Comparison of ENCODE assay signal across 1 cellular context in genomic region chr6:169725270-169726048, GRCh38.
TF ChIP-seq lines count a peak whose summit lies in the region.

No MANE protein-coding gene starts in this region.

TF ChIP-seq in H1, 55 proteins besides CTCF, POLR2A, EP300 and RAD21:
- TF ChIP-seq POLR2AphosphoS5 (IDR thresholded peaks at IDR 0.05; ENCODE audit: low read depth, low read length): peak; percentile 75
- TF ChIP-seq E2F6 (IDR thresholded peaks at IDR 0.05): peak; percentile 52; the same call in 1 of the 2 replicates
- peak; percentile 49; the same call in 1 of the 2 replicates for TF ChIP-seq TBP (IDR thresholded peaks at IDR 0.05; ENCODE audit: low read depth, low read length)
- no peak for TF ChIP-seq SRF (IDR thresholded peaks at IDR 0.05; ENCODE audit: low read depth, low read length)
- peak; percentile 27 for TF ChIP-seq ASH2L (IDR thresholded peaks at IDR 0.05; ENCODE audit: low read length)
- no peak for TF ChIP-seq KDM1A (IDR thresholded peaks at IDR 0.05; ENCODE audit: borderline replicate concordance, low read length)
- TF ChIP-seq JUN (IDR thresholded peaks at IDR 0.05; ENCODE audit: low read depth, low read length): no peak
- TF ChIP-seq BCL11A (IDR thresholded peaks at IDR 0.05; ENCODE audit: low read depth in 2 of 2, low read length in 2 of 2): no peak
- TF ChIP-seq CHD2 (IDR thresholded peaks at IDR 0.05; ENCODE audit: low read length): peak; percentile 47; the same call in 1 of the 2 replicates
- TF ChIP-seq MAX (IDR thresholded peaks at IDR 0.05): peak; percentile 90
- no peak for TF ChIP-seq SP1 (IDR thresholded peaks at IDR 0.05; ENCODE audit: low read depth, low read length)
- no peak for TF ChIP-seq EZH2 (IDR thresholded peaks at IDR 0.05; ENCODE audit: low read depth, low read length, severe bottlenecking)
- TF ChIP-seq CHD7 (IDR thresholded peaks at IDR 0.05; ENCODE audit: insufficient replicate concordance, low read length): no peak
- TF ChIP-seq CHD1 (IDR thresholded peaks at IDR 0.05; ENCODE audit: low read depth, low read length): no peak
- TF ChIP-seq TAF1 (IDR thresholded peaks at IDR 0.05; ENCODE audit: low read depth, low read length): peak; percentile 61
- 0 out of 2 replicates have a peak, but pooled peaks have one; percentile 19 for TF ChIP-seq GTF2F1 (IDR thresholded peaks at IDR 0.05; ENCODE audit: borderline replicate concordance, low read depth, low read length)
- no peak for TF ChIP-seq ATF2 (IDR thresholded peaks at IDR 0.05; ENCODE audit: low read length)
